8 cellular contexts compared by ENCODE assay signal in genomic region chr19:1856345-1856697, GRCh38. TPM values are rescaled to one million over a fixed set of nuclear protein-coding genes. Genes with fewer than 3 reads are reported as not detected.
DNase-seq lines count a peak whose midpoint lies in the region; ATAC-seq and TF ChIP-seq lines count a peak whose summit lies in the region.

No MANE protein-coding gene starts in this region.

- TF ChIP-seq CTCF in AG04449 (IDR thresholded peaks at IDR 0.05; ENCODE audit: insufficient read depth, low read length, missing control alignments) (no peak), IMR-90 (conservative IDR thresholded peaks at IDR 0.05; ENCODE audit: low read depth, low read length) (no peak), cardiac fibroblast (IDR thresholded peaks at IDR 0.05; ENCODE audit: low read depth, low read length) (no peak)

- H3K18ac ChIP-seq in IMR-90 (ENCODE audit: low read depth, low read length), result peak overlapping the region; percentile 9; the same call in 1 of the 2 replicates

- DNase-seq in AG04449 (ENCODE audit: low read depth, low spot score), result no peak
- DNase-seq in IMR-90, result no peak
- DNase-seq in cardiac fibroblast (ENCODE audit: low read depth in 2 of 2), result no peak
- DNase-seq in myocyte (ENCODE audit: low read depth), result peak; percentile 74
- DNase-seq in COR-L47 (lab: John Stamatoyannopoulos, UW), result no peak
- DNase-seq in kidney glomerular epithelial cell (lab: John Stamatoyannopoulos, UW), result no peak
- no peak for DNase-seq in NCI-H446 treated with DMSO at 0.1 percent for 48 hours (lab: John Stamatoyannopoulos, UW)

- peak overlapping the region; percentile 97 for H4K91ac ChIP-seq in IMR-90 (ENCODE audit: insufficient read depth, low read depth, low read length)

- no CpG with 5 or more reads among the region's 6 CpGs for WGBS in IMR-90 (ENCODE audit: extremely low coverage in 2 of 2, insufficient read length in 1 of 2), 2 experiments

- CTCF ChIA-PET in AG04449 (lab: Yijun Ruan, JAX), result interaction anchor here (0.8 to 2.2 kb wide), 2 partner anchors 8 to 19 kb away, joined by 5 to 7 read pairs; no protein-coding TSS in a partner anchor
- CTCF ChIA-PET in IMR-90 (lab: Yijun Ruan, JAX), result interaction anchor here (0.6 kb wide), 1 partner anchor 27 kb away, joined by 3 read pairs; no protein-coding TSS in a partner anchor

- peak overlapping the region; percentile 94 for H2BK5ac ChIP-seq in IMR-90 (ENCODE audit: low read depth, low read length, poor library complexity, severe bottlenecking)

- no peaks in the 10 kb centered on the region for H3K36me3 ChIP-seq in IMR-90 (ENCODE audit: control insufficient read depth, insufficient read depth, low read length)

- peaks cover 78% of the 10 kb centered on the region for H4K20me1 ChIP-seq in IMR-90 (ENCODE audit: insufficient read depth, low read length)

- H3K9me3 ChIP-seq in IMR-90 (ENCODE audit: control insufficient read depth, insufficient read depth, low read length), result no peaks in the 10 kb centered on the region

- H2AK5ac ChIP-seq in IMR-90 (ENCODE audit: low read depth, low read length), result peak overlapping the region; percentile 100

- ATAC-seq in IMR-90 (ENCODE audit: low read depth) (no peak), GM19452 (IDR thresholded peaks at IDR 0.05; ENCODE audit: unreplicated experiment) (no peak)

- H3K56ac ChIP-seq in IMR-90 (ENCODE audit: extremely low read depth, insufficient read depth, low read length), result no peak overlapping the region

- peak overlapping the region; percentile 88 to 93 for H4K8ac ChIP-seq in IMR-90 (ENCODE audit: low read depth in 2 of 2, low read length in 2 of 2)

- peak overlapping the region; percentile 84 for H4K5ac ChIP-seq in IMR-90 (ENCODE audit: low read depth, low read length)

- peak overlapping the region; percentile 54 for H3K23ac ChIP-seq in IMR-90 (ENCODE audit: low read depth, low read length)

- H3K9ac ChIP-seq in IMR-90 (ENCODE audit: low read depth, low read length), result peak overlapping the region; percentile 88

- peaks cover 8 to 89% of the 10 kb centered on the region in 2 experiments; a peak in 3 of 4 replicates for H3K79me1 ChIP-seq in IMR-90 (ENCODE audit: low read depth in 1 of 2, low read length in 2 of 2)

- H2AK9ac ChIP-seq in IMR-90 (replicated peaks; ENCODE audit: low read depth, low read length, poor library complexity), result peak overlapping the region; percentile 100

- peak overlapping the region; percentile 90 for H3K4me2 ChIP-seq in IMR-90 (ENCODE audit: low read depth, low read length)

- H3K4me3 ChIP-seq in AG04449 (ENCODE audit: low read depth, low read length) (peak overlapping the region; percentile 56), IMR-90 (ENCODE audit: insufficient read depth, low read depth, low read length) (peak overlapping the region; percentile 6; the same call in 1 of the 2 replicates), cardiac fibroblast (replicated peaks in 1 of 2; ENCODE audit: low read depth in 2 of 2, low read length in 2 of 2) (peak overlapping the region; percentile 32 to 41)

- H3K4me1 ChIP-seq in IMR-90 (ENCODE audit: control insufficient read depth, insufficient read depth, low read length), result peaks cover 56% of the 10 kb centered on the region

- H3K9me1 ChIP-seq in IMR-90 (ENCODE audit: insufficient read depth, low read length), result peaks cover 7% of the 10 kb centered on the region; the same call in 1 of the 2 replicates

- no peaks in the 10 kb centered on the region for H3K27me3 ChIP-seq in IMR-90 (ENCODE audit: control insufficient read depth, insufficient read depth, low read length)

- POLR2A ChIA-PET in AG04449 (lab: Yijun Ruan, JAX) (no interaction called here), IMR-90 (lab: Charles Lee; ENCODE audit: unreplicated experiment) (no interaction called here)

- BruUV-seq in IMR-90 (replicated peaks; lab: Mats Ljungman, UMichigan), result no TSS peak

- peak overlapping the region; percentile 82 for H2AFZ ChIP-seq in IMR-90 (replicated peaks; ENCODE audit: low read length, poor library complexity)

- peak overlapping the region; percentile 98 for H3K4ac ChIP-seq in IMR-90 (ENCODE audit: low read depth, low read length)

- peak overlapping the region; percentile 97 for H3K14ac ChIP-seq in IMR-90 (replicated peaks; ENCODE audit: low read depth, low read length)

- intact Hi-C loops in IMR-90 (cut with micrococcal nuclease), result no loop called here

- in situ Hi-C loops in IMR-90 (cut with MboI; ENCODE audit: low sequenced_read_pairs), result no loop called here

- TF ChIP-seq RAD21 in IMR-90 (IDR thresholded peaks at IDR 0.05; ENCODE audit: low read length), result no peak

- H3K27ac ChIP-seq in IMR-90 (ENCODE audit: insufficient read depth, low read length), result peak overlapping the region; percentile 98

- TF ChIP-seq POLR2A in IMR-90 (IDR thresholded peaks at IDR 0.05; ENCODE audit: low read depth, low read length), result no peak

- dilution Hi-C loops in IMR-90 (cut with HindIII; ENCODE audit: low sequenced_read_pairs, unreplicated experiment), result no loop called here

- no peak overlapping the region for H2BK20ac ChIP-seq in IMR-90 (ENCODE audit: low read depth, low read length)

- H2BK120ac ChIP-seq in IMR-90 (ENCODE audit: low read depth, low read length), result peak overlapping the region; percentile 80

- peak overlapping the region; percentile 51; the same call in 1 of the 3 replicates for H2BK15ac ChIP-seq in IMR-90 (ENCODE audit: low read depth, low read length)

TF ChIP-seq in IMR-90, 13 proteins besides CTCF, POLR2A, EP300 and RAD21:
- no peak for TF ChIP-seq CHD1 (IDR thresholded peaks at IDR 0.05; ENCODE audit: low read depth, low read length)
- TF ChIP-seq, protein P1, sequence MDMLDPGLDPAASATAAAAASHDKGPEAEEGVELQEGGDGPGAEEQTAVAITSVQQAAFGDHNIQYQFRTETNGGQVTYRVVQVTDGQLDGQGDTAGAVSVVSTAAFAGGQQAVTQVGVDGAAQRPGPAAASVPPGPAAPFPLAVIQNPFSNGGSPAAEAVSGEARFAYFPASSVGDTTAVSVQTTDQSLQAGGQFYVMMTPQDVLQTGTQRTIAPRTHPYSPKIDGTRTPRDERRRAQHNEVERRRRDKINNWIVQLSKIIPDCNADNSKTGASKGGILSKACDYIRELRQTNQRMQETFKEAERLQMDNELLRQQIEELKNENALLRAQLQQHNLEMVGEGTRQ (IDR thresholded peaks at IDR 0.05; ENCODE audit: low read depth, low read length), result no peak
- TF ChIP-seq RCOR1 (IDR thresholded peaks at IDR 0.05; ENCODE audit: insufficient replicate concordance, low read length), result no peak
- TF ChIP-seq, protein P2, sequence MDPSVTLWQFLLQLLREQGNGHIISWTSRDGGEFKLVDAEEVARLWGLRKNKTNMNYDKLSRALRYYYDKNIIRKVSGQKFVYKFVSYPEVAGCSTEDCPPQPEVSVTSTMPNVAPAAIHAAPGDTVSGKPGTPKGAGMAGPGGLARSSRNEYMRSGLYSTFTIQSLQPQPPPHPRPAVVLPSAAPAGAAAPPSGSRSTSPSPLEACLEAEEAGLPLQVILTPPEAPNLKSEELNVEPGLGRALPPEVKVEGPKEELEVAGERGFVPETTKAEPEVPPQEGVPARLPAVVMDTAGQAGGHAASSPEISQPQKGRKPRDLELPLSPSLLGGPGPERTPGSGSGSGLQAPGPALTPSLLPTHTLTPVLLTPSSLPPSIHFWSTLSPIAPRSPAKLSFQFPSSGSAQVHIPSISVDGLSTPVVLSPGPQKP (IDR thresholded peaks at IDR 0.05; ENCODE audit: borderline replicate concordance, low read depth, low read length), result no peak
- no peak for TF ChIP-seq BHLHE40 (IDR thresholded peaks at IDR 0.05; ENCODE audit: low read depth, low read length)
- TF ChIP-seq FOS (IDR thresholded peaks at IDR 0.05; ENCODE audit: low read depth, low read length), result no peak
- no peak for TF ChIP-seq SMC3 (IDR thresholded peaks at IDR 0.05; ENCODE audit: low read depth, low read length)
- no peak for TF ChIP-seq MAZ (IDR thresholded peaks at IDR 0.05; ENCODE audit: borderline replicate concordance, low read depth, low read length)
- TF ChIP-seq RFX5 (IDR thresholded peaks at IDR 0.05; ENCODE audit: low read depth, low read length), result no peak
- no peak for TF ChIP-seq NFE2L2 (IDR thresholded peaks at IDR 0.05; ENCODE audit: low read depth, low read length)

RNA-seq across cellular contexts. Expression of gene KLF16, which starts 7.1 kb away (rescaled TPM):
- 0.90 and 1.7 TPM in 2 replicates for total RNA-seq in IMR-90 (2012; rRNA removed)
- 13.1 and 31.4 TPM in 2 replicates for polyA plus RNA-seq in IMR-90 (2012; rRNA removed)
- polyA plus RNA-seq in IMR-90 (2012; cell fraction: cytosol; rRNA removed), result 14.5 and 19.8 TPM in 2 replicates
- 18.0 and 29.0 TPM in 2 replicates for polyA plus RNA-seq in IMR-90 (2012; cell fraction: nucleus; rRNA removed; ENCODE audit: low replicate concordance)
- total RNA-seq in myocyte, result 8.6 and 9.7 TPM in 2 replicates
- 24.3 TPM for polyA plus RNA-seq in myocyte (2012)

RNA-seq across cellular contexts. Expression of gene REXO1, which starts 8.0 kb away (rescaled TPM):
- total RNA-seq in IMR-90 (2012; rRNA removed) (1.4 and 2.5 TPM in 2 replicates), myocyte (9.0 and 9.4 TPM in 2 replicates)
- 39.2 and 63.7 TPM in 2 replicates for polyA plus RNA-seq in IMR-90 (2012; rRNA removed)
- 13.1 and 26.8 TPM in 2 replicates for polyA plus RNA-seq in IMR-90 (2012; cell fraction: cytosol; rRNA removed)
- 185 and 1,091 TPM in 2 replicates for polyA plus RNA-seq in IMR-90 (2012; cell fraction: nucleus; rRNA removed; ENCODE audit: low replicate concordance)
- 18.7 TPM for polyA plus RNA-seq in myocyte (2012)

RNA-seq across cellular contexts. Expression of gene ABHD17A, which starts 29.0 kb away (rescaled TPM):
- total RNA-seq in IMR-90 (2012; rRNA removed) (31.9 and 37.8 TPM in 2 replicates), myocyte (106 and 111 TPM in 2 replicates)
- 76.2 and 111 TPM in 2 replicates for polyA plus RNA-seq in IMR-90 (2012; rRNA removed)
- 52.5 and 129 TPM in 2 replicates for polyA plus RNA-seq in IMR-90 (2012; cell fraction: cytosol; rRNA removed)
- polyA plus RNA-seq in IMR-90 (2012; cell fraction: nucleus; rRNA removed; ENCODE audit: low replicate concordance), result 86.9 and 244 TPM in 2 replicates
- polyA plus RNA-seq in myocyte (2012), result 59.7 TPM

RNA-seq across cellular contexts. Expression of gene ATP8B3, which starts 44.2 kb away (rescaled TPM):
- total RNA-seq in IMR-90 (2012; rRNA removed) (1.4 and 1.6 TPM in 2 replicates), myocyte (0.48 and 1.1 TPM in 2 replicates)
- 8.1 and 9.0 TPM in 2 replicates for polyA plus RNA-seq in IMR-90 (2012; rRNA removed)
- 3.2 and 5.2 TPM in 2 replicates for polyA plus RNA-seq in IMR-90 (2012; cell fraction: cytosol; rRNA removed)
- 28.0 and 38.9 TPM in 2 replicates for polyA plus RNA-seq in IMR-90 (2012; cell fraction: nucleus; rRNA removed; ENCODE audit: low replicate concordance)
- polyA plus RNA-seq in myocyte (2012), result 2.0 TPM

RNA-seq across cellular contexts. Expression of gene ADAT3, which starts 48.9 kb away (rescaled TPM):
- total RNA-seq in IMR-90 (2012; rRNA removed), result 0.28 and 0.36 TPM in 2 replicates
- 2.8 and 3.6 TPM in 2 replicates for polyA plus RNA-seq in IMR-90 (2012; rRNA removed)
- 2.5 and 5.0 TPM in 2 replicates for polyA plus RNA-seq in IMR-90 (2012; cell fraction: cytosol; rRNA removed)
- polyA plus RNA-seq in IMR-90 (2012; cell fraction: nucleus; rRNA removed; ENCODE audit: low replicate concordance), result 4.0 and 16.1 TPM in 2 replicates
- 4.7 and 5.0 TPM in 2 replicates for total RNA-seq in myocyte
- polyA plus RNA-seq in myocyte (2012), result 3.4 TPM

Comparison
In these comparisons a context has a peak if more than half of its experiments do, and no peak if none do; other contexts are left out.
1. H3K4me3 ChIP-seq: peak in every context shown above with its lines; median percentile 56 in AG04449; 36 in cardiac fibroblast; 6 in IMR-90.